In the genomic region with DNA sequence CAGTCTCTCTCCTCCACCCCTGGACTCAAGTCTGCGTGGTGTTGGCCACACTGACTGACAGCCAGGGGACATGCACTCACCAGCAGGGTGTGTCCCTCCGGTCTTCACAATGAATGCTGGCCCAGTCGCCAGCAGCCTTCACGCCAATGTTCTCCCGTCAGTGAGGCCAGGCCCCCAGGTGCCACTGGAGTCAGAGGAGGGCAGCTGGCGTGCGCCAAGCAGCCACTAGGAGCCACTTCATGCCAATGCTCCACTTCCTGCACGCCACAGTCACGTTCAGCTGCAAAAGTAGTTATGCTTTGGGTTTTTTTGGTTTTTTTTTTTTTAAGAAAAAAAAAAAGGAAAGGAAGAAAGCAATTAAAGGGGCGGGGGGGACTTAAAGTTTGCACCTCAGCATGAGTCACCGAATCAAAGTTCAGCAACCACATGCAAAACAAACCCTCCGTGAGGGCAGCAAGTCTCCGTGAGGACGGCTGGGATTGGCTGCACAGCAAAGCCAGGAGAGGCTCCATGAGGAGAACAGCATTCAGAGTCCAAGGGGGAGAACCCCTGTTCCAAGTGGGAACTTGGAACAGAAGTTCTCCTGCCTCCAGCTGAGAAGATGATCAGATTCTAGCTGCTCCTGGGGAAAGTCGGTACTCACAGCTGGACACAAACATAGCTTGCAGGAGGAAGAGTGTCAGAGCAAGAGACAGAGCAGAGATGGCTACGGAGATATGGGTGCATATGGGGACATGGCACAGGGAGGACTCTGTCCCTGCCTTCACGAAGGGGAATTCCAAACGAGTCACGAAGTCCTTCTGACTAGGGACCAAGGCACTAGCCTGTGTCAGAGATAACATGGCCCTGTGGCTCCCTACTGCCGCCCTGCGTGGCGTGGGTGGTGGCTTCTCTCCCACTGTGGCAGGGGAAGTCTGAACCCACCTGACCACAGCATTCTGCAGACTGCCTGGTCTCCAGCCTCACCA, we compare ENCODE assay signal across 8 cellular contexts. TPM values are rescaled to one million over a fixed set of nuclear protein-coding genes. Genes with fewer than 3 reads are reported as not detected.
DNase-seq lines count a peak whose midpoint lies in the region; ATAC-seq, FAIRE-seq and TF ChIP-seq lines count a peak whose summit lies in the region.

Gene ZC3H12D, minus strand, starts transcription at position 282 of the 968 bp plus-strand sequence. CDS start 10,471 bp downstream, outside the sequence.

- peak; percentile 92 for DNase-seq in activated naive CD4-positive, alpha-beta T cell treated with anti-CD3 and anti-CD28 coated beads for 36 hours
- DNase-seq in left colon = peak; percentile 82 to 88
- DNase-seq in stimulated activated CD8-positive, alpha-beta memory T cell treated with anti-CD3 and anti-CD28 coated beads, Interleukin-4, amount 100 ng/mL, for 24 hours (ENCODE audit: low read depth) = peak; percentile 59
- DNase-seq in NCI-H524 (lab: John Stamatoyannopoulos, UW) = no peak
- no peak for DNase-seq in D721Med (ENCODE audit: insufficient read length, low spot score)

- H3K4me3 Mint-ChIP-seq in activated naive CD4-positive, alpha-beta T cell treated with anti-CD3 and anti-CD28 coated beads for 36 hours = peak within 1 kb of the TSS; percentile 94

- ATAC-seq in GM18858 (IDR thresholded peaks at IDR 0.05; ENCODE audit: unreplicated experiment) (peak; percentile 28), HG02973 (IDR thresholded peaks at IDR 0.05; ENCODE audit: unreplicated experiment) (peak; percentile 32), left colon (peak; percentile 87)

- intact Hi-C loops in activated naive CD4-positive, alpha-beta T cell treated with anti-CD3 and anti-CD28 coated beads for 36 hours (cut with micrococcal nuclease) = loop anchor here (1.0 to 5.0 kb wide), 9 partner anchors 10 to 377 kb away; partner anchors contain the start of genes LRP11 and PPIL4
- intact Hi-C loops in left colon (cut with DNase I, micrococcal nuclease) = no loop called here

- peak within 1 kb of the TSS; percentile 97 for H3K27ac Mint-ChIP-seq in activated naive CD4-positive, alpha-beta T cell treated with anti-CD3 and anti-CD28 coated beads for 36 hours

- peak; percentile 81 for TF ChIP-seq POLR2A in Raji (IDR thresholded peaks at IDR 0.05; ENCODE audit: insufficient read depth, low read depth, low read length)

- no peaks in the 10 kb centered on the region for H3K27me3 Mint-ChIP-seq in activated naive CD4-positive, alpha-beta T cell treated with anti-CD3 and anti-CD28 coated beads for 36 hours (ENCODE audit: low read depth)

- CTCF ChIA-PET in activated naive CD4-positive, alpha-beta T cell treated with anti-CD3 and anti-CD28 coated beads for 36 hours (lab: Charles Lee) = interaction anchor here (0.6 to 2.3 kb wide), 12 partner anchors 13 to 246 kb away, joined by 3 to 12 read pairs (median 4); partner anchors contain the start of gene PPIL4

- peaks cover 59% of the 10 kb centered on the region for H3K4me1 Mint-ChIP-seq in activated naive CD4-positive, alpha-beta T cell treated with anti-CD3 and anti-CD28 coated beads for 36 hours (ENCODE audit: low read depth)

- no peaks in the 10 kb centered on the region for H3K9me3 Mint-ChIP-seq in activated naive CD4-positive, alpha-beta T cell treated with anti-CD3 and anti-CD28 coated beads for 36 hours

- H3K36me3 Mint-ChIP-seq in activated naive CD4-positive, alpha-beta T cell treated with anti-CD3 and anti-CD28 coated beads for 36 hours (ENCODE audit: low read depth) = peaks cover 43% of the 10 kb centered on the region

- no peak for FAIRE-seq in D721Med (lab: Jason Lieb, UNC)

- no peak for TF ChIP-seq CTCF in D721Med (IDR thresholded peaks at IDR 0.05; ENCODE audit: insufficient read depth, missing control alignments)

RNA-seq across cellular contexts. Expression of gene ZC3H12D, which starts in this region (rescaled TPM):
- 10 to 100 TPM; 75.8 to 82.7 TPM for total RNA-seq in activated naive CD4-positive, alpha-beta T cell treated with anti-CD3 and anti-CD28 coated beads for 36 hours
- total RNA-seq in left colon = 1 to 10 TPM; 4.3 to 8.7 TPM

Comparison
In these comparisons a context has a peak if more than half of its experiments do, and no peak if none do; other contexts are left out.
1. RNA of gene ZC3H12D (total RNA-seq): 75.8 to 82.7 TPM in activated naive CD4-positive, alpha-beta T cell treated with anti-CD3 and anti-CD28 coated beads for 36 hours; 4.3 to 8.7 TPM in left colon; every median in the first group is over 4 times any median in the second.
2. ATAC-seq: peak in every context shown above with its lines; median percentile 87 in left colon; 32 in HG02973; 28 in GM18858.
3. DNase-seq: peak in activated naive CD4-positive, alpha-beta T cell treated with anti-CD3 and anti-CD28 coated beads for 36 hours (single experiment), left colon (2 of 2) and stimulated activated CD8-positive, alpha-beta memory T cell treated with anti-CD3 and anti-CD28 coated beads, Interleukin-4, amount 100 ng/mL, for 24 hours (single experiment); none in NCI-H524 (0 of 2) and D721Med (single experiment).